Comparison of ENCODE assay signal across 17 cellular contexts in genomic region chr17:18916816-18917496, GRCh38. TPM values are rescaled to one million over a fixed set of nuclear protein-coding genes. Genes with fewer than 3 reads are reported as not detected.
DNase-seq lines count a peak whose midpoint lies in the region; ATAC-seq and TF ChIP-seq lines count a peak whose summit lies in the region.
"Had no signal": no experiment of that assay in that cellular context is flagged by ENCODE, and none has a peak within 500 bp of the region (broad histone marks: within the 10 kb centered on the region; RNA-seq: fewer than 3 reads in every experiment).

No MANE protein-coding gene starts in this region.

- H3K4ac ChIP-seq in neuronal stem cell (ENCODE audit: low read length): no peak overlapping the region

- H4K8ac ChIP-seq in neuronal stem cell (ENCODE audit: low read depth, low read length): no peak overlapping the region

- H3K27ac ChIP-seq in neuronal stem cell (replicated peaks; ENCODE audit: low read length): no peak overlapping the region

- H2BK120ac ChIP-seq in neuronal stem cell (ENCODE audit: low read depth, low read length): no peak overlapping the region

- H2BK12ac ChIP-seq in neuronal stem cell (ENCODE audit: low read length): no peak overlapping the region

- peaks cover 0 to 6% of the 10 kb centered on the region in 2 donors for H3K4me1 ChIP-seq in neuronal stem cell (ENCODE audit: control insufficient read depth in 2 of 2, insufficient read depth in 1 of 2, low read depth in 1 of 2, low read length in 2 of 2)

- H2AFZ ChIP-seq in neuronal stem cell (ENCODE audit: low read length): no peak overlapping the region

- H3K4me2 ChIP-seq in neuronal stem cell (ENCODE audit: insufficient read depth, low read length, poor library complexity, severe bottlenecking): no peak overlapping the region

- DNase-seq in AG09319 (ENCODE audit: extremely low read depth, low read depth): peak; percentile 10
- peak; percentile 20 for DNase-seq in GM04503 (ENCODE audit: low read depth)
- DNase-seq in OCI-M1 (lab: John Stamatoyannopoulos, UW): peak; percentile 2
- peak; percentile 62 for DNase-seq in fibroblast of gingiva (ENCODE audit: low read depth)
- no peak for DNase-seq in NCI-H1048 (lab: John Stamatoyannopoulos, UW)
- no peak for DNase-seq in neuronal stem cell (ENCODE audit: low spot score)
- no peak for DNase-seq in activated CD4-positive, alpha-beta T cell treated with anti-CD3 and anti-CD28 coated beads, Interleukin-2, amount 50 U/mL, for 1 hour
- DNase-seq: activated CD4-positive, alpha-beta T cell treated with anti-CD3 and anti-CD28 coated beads for 36 hours; activated T-cell treated with anti-CD3 and anti-CD28 coated beads, Interleukin-2, amount 50 U/mL, for 4 hours; anterior cingulate cortex; DMS79; hypothalamus; left colon; NCI-H146; NCI-H446 treated with DMSO at 0.1 percent for 48 hours had no signal

- no peak overlapping the region for H4K91ac ChIP-seq in neuronal stem cell (ENCODE audit: low read depth, low read length, poor library complexity)

- no peak overlapping the region for H3K23ac ChIP-seq in neuronal stem cell (ENCODE audit: low read depth, low read length, poor library complexity)

- peaks cover 13 to 66% of the 10 kb centered on the region in 2 donors for H3K36me3 ChIP-seq in neuronal stem cell (replicated peaks in 1 of 2; ENCODE audit: control insufficient read depth in 2 of 2, insufficient read depth in 2 of 2, low read length in 2 of 2)

- TF ChIP-seq CTCF in AG09319 (IDR thresholded peaks at IDR 0.05; ENCODE audit: low read depth, low read length): no peak

- H3K79me1 ChIP-seq in neuronal stem cell (ENCODE audit: low read depth, low read length): no peaks in the 10 kb centered on the region

- H2BK5ac ChIP-seq in neuronal stem cell (ENCODE audit: low read length): no peak overlapping the region

- H3K4me3 ChIP-seq in neuronal stem cell (ENCODE audit: low read length in 2 of 2): no peak overlapping the region

- H3K27me3 ChIP-seq in neuronal stem cell (ENCODE audit: control insufficient read depth in 3 of 3, insufficient read depth in 3 of 3, low read depth in 1 of 3, low read length in 3 of 3): no peaks in the 10 kb centered on the region

- no peak overlapping the region for H3K14ac ChIP-seq in neuronal stem cell (ENCODE audit: low read length)

- no peak overlapping the region for H2AK5ac ChIP-seq in neuronal stem cell (ENCODE audit: low read depth, low read length)

- no peak overlapping the region for H3K9ac ChIP-seq in neuronal stem cell (ENCODE audit: low read depth, low read length, poor library complexity)

- no peak overlapping the region for H2BK15ac ChIP-seq in neuronal stem cell (ENCODE audit: low read length)

- no CpG with 5 or more reads among the region's 5 CpGs for WGBS in neuronal stem cell (ENCODE audit: extremely low coverage in 2 of 2, insufficient read length in 2 of 2, insufficient replicate concordance in 1 of 2), 2 donors

- no peaks in the 10 kb centered on the region for H3K9me3 ChIP-seq in neuronal stem cell (replicated peaks in 1 of 2; ENCODE audit: control insufficient read depth in 2 of 2, insufficient read depth in 1 of 2, low read depth in 1 of 2, low read length in 2 of 2)

- H3K18ac ChIP-seq in neuronal stem cell (ENCODE audit: low read length): no peak overlapping the region

- ATAC-seq in HG03442 (IDR thresholded peaks at IDR 0.05; ENCODE audit: unreplicated experiment): no peak
- ATAC-seq: activated CD4-positive, alpha-beta T cell treated with anti-CD3 and anti-CD28 coated beads for 36 hours; HepG2; left colon had no signal

RNA-seq across cellular contexts. Expression of gene SLC5A10, which starts 35.0 kb away (rescaled TPM):
- under 0.01 TPM for polyA plus RNA-seq in neuronal stem cell (2013, experiment 1 of 2)
- polyA plus RNA-seq in neuronal stem cell (2013, experiment 2 of 2): not detected

RNA-seq across cellular contexts. Expression of gene PRPSAP2, which starts 59.0 kb away (rescaled TPM):
- polyA plus RNA-seq in neuronal stem cell (2013, experiment 1 of 2): 52.4 TPM
- polyA plus RNA-seq in neuronal stem cell (2013, experiment 2 of 2): 52.5 TPM

Comparison
In these comparisons a context has a peak if more than half of its experiments do, and no peak if none do; other contexts are left out.
1. DNase-seq: peak in AG09319 (single experiment), GM04503 (single experiment), OCI-M1 (single experiment) and fibroblast of gingiva (single experiment); none in NCI-H1048 (single experiment), neuronal stem cell (single experiment) and activated CD4-positive, alpha-beta T cell treated with anti-CD3 and anti-CD28 coated beads, Interleukin-2, amount 50 U/mL, for 1 hour (single experiment).